1 cellular context compared by ENCODE assay signal in genomic region chr9:72129271-72130156, GRCh38.
TF ChIP-seq lines count a peak whose summit lies in the region.

No MANE protein-coding gene starts in this region.

TF ChIP-seq in HepG2, 621 proteins besides CTCF, POLR2A, EP300 and RAD21 (continued from another document and continues in another):
- TF ChIP-seq ZNF281 (CRISPR knock-in tag; IDR thresholded peaks at IDR 0.05; ENCODE audit: borderline replicate concordance) (no peak), HNRNPL (IDR thresholded peaks at IDR 0.05; ENCODE audit: low read depth, low read length) (no peak), ZNF263 (CRISPR knock-in tag; IDR thresholded peaks at IDR 0.05) (no peak), ZGPAT (CRISPR knock-in tag; IDR thresholded peaks at IDR 0.05) (peak; percentile 67), ZNF331 (CRISPR knock-in tag; IDR thresholded peaks at IDR 0.05) (peak; percentile 42; the same call in 1 of the 2 replicates), ZNF124 (CRISPR knock-in tag; IDR thresholded peaks at IDR 0.05) (no peak), NAIF1 (CRISPR knock-in tag; IDR thresholded peaks at IDR 0.05; ENCODE audit: borderline replicate concordance) (0 out of 2 replicates have a peak, but pooled peaks have one; percentile 19), FOXK1 (CRISPR knock-in tag; IDR thresholded peaks at IDR 0.05; ENCODE audit: borderline replicate concordance, low read depth) (peak; percentile 74; the same call in 1 of the 2 replicates), HNRNPUL1 (IDR thresholded peaks at IDR 0.05; ENCODE audit: low read depth, low read length) (peak; percentile 64; the same call in 1 of the 2 replicates), ZFAT (CRISPR knock-in tag; conservative IDR thresholded peaks at IDR 0.05) (no peak), GFI1 (CRISPR knock-in tag; IDR thresholded peaks at IDR 0.05; ENCODE audit: borderline replicate concordance) (peak; percentile 64; the same call in 1 of the 2 replicates), ATF2 (CRISPR knock-in tag; IDR thresholded peaks at IDR 0.05) (peak; percentile 65; the same call in 1 of the 2 replicates), ZBTB10 (CRISPR knock-in tag; IDR thresholded peaks at IDR 0.05; ENCODE audit: borderline replicate concordance) (no peak), HDAC2 (CRISPR knock-in tag; IDR thresholded peaks at IDR 0.05) (peak; percentile 82), ELF3 (CRISPR knock-in tag; IDR thresholded peaks at IDR 0.05) (peak; percentile 80), ZFP82 (CRISPR knock-in tag; IDR thresholded peaks at IDR 0.05; ENCODE audit: borderline replicate concordance) (peak; percentile 25; the same call in 1 of the 2 replicates), ZNF614 (CRISPR knock-in tag; IDR thresholded peaks at IDR 0.05; ENCODE audit: borderline replicate concordance) (peak; percentile 27; the same call in 1 of the 2 replicates), MEIS2 (CRISPR knock-in tag; IDR thresholded peaks at IDR 0.05) (peak; percentile 81), ZNF563 (CRISPR knock-in tag; IDR thresholded peaks at IDR 0.05) (no peak), ZNF878 (CRISPR knock-in tag; IDR thresholded peaks at IDR 0.05) (peak; percentile 83; the same call in 1 of the 2 replicates), SOX5 (CRISPR knock-in tag; IDR thresholded peaks at IDR 0.05; ENCODE audit: borderline replicate concordance) (peak; percentile 48; the same call in 1 of the 2 replicates), MIXL1 (CRISPR knock-in tag; IDR thresholded peaks at IDR 0.05) (0 out of 2 replicates have a peak, but pooled peaks have one; percentile 43), RXRA (CRISPR knock-in tag; IDR thresholded peaks at IDR 0.05) (peak; percentile 85; the same call in 1 of the 2 replicates), SMAD3 (CRISPR knock-in tag; IDR thresholded peaks at IDR 0.05) (0 out of 2 replicates have a peak, but pooled peaks have one; percentile 57), TBL1XR1 (IDR thresholded peaks at IDR 0.05; ENCODE audit: borderline replicate concordance, low read length, partially characterized antibody) (peak; percentile 4), ZMYM4 (CRISPR knock-in tag; IDR thresholded peaks at IDR 0.05) (peak; percentile 69; the same call in 1 of the 2 replicates), ATF7 (IDR thresholded peaks at IDR 0.05) (no peak), ATF7 (CRISPR knock-in tag; IDR thresholded peaks at IDR 0.05) (peak; percentile 59; the same call in 1 of the 2 replicates), TEAD3 (CRISPR knock-in tag; optimal IDR thresholded peaks at IDR 0.05; ENCODE audit: borderline replicate concordance) (peak; percentile 82), NR2C2 (CRISPR knock-in tag; IDR thresholded peaks at IDR 0.05; ENCODE audit: borderline replicate concordance) (peak; percentile 56; the same call in 1 of the 2 replicates), HOXD1 (CRISPR knock-in tag; IDR thresholded peaks at IDR 0.05) (peak; percentile 55; the same call in 1 of the 2 replicates), NR2F2 (IDR thresholded peaks at IDR 0.05; ENCODE audit: borderline replicate concordance, low read depth) (peak; percentile 42; the same call in 1 of the 2 replicates), ONECUT2 (CRISPR knock-in tag; IDR thresholded peaks at IDR 0.05) (0 out of 2 replicates have a peak, but pooled peaks have one; percentile 21), FOXA3 (CRISPR knock-in tag; IDR thresholded peaks at IDR 0.05) (peak; percentile 76), HHEX (CRISPR knock-in tag; IDR thresholded peaks at IDR 0.05) (peak; percentile 42; the same call in 1 of the 2 replicates), ZNF772 (CRISPR knock-in tag; IDR thresholded peaks at IDR 0.05) (peak; percentile 8; the same call in 1 of the 2 replicates), PHF21A (CRISPR knock-in tag; IDR thresholded peaks at IDR 0.05) (peak; percentile 70; the same call in 1 of the 2 replicates), FLYWCH1 (CRISPR knock-in tag; IDR thresholded peaks at IDR 0.05) (no peak)
- TF ChIP-seq, protein P1, sequence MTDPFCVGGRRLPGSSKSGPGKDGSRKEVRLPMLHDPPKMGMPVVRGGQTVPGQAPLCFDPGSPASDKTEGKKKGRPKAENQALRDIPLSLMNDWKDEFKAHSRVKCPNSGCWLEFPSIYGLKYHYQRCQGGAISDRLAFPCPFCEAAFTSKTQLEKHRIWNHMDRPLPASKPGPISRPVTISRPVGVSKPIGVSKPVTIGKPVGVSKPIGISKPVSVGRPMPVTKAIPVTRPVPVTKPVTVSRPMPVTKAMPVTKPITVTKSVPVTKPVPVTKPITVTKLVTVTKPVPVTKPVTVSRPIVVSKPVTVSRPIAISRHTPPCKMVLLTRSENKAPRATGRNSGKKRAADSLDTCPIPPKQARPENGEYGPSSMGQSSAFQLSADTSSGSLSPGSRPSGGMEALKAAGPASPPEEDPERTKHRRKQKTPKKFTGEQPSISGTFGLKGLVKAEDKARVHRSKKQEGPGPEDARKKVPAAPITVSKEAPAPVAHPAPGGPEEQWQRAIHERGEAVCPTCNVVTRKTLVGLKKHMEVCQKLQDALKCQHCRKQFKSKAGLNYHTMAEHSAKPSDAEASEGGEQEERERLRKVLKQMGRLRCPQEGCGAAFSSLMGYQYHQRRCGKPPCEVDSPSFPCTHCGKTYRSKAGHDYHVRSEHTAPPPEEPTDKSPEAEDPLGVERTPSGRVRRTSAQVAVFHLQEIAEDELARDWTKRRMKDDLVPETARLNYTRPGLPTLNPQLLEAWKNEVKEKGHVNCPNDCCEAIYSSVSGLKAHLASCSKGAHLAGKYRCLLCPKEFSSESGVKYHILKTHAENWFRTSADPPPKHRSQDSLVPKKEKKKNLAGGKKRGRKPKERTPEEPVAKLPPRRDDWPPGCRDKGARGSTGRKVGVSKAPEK (CRISPR knock-in tag; IDR thresholded peaks at IDR 0.05; ENCODE audit: borderline replicate concordance) = 0 out of 2 replicates have a peak, but pooled peaks have one; percentile 10
- TF ChIP-seq, protein P2, sequence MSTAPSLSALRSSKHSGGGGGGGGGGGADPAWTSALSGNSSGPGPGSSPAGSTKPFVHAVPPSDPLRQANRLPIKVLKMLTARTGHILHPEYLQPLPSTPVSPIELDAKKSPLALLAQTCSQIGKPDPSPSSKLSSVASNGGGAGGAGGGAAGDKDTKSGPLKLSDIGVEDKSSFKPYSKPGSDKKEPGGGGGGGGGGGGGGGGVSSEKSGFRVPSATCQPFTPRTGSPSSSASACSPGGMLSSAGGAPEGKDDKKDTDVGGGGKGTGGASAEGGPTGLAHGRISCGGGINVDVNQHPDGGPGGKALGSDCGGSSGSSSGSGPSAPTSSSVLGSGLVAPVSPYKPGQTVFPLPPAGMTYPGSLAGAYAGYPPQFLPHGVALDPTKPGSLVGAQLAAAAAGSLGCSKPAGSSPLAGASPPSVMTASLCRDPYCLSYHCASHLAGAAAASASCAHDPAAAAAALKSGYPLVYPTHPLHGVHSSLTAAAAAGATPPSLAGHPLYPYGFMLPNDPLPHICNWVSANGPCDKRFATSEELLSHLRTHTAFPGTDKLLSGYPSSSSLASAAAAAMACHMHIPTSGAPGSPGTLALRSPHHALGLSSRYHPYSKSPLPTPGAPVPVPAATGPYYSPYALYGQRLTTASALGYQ (CRISPR knock-in tag; IDR thresholded peaks at IDR 0.05) = no peak
- TF ChIP-seq, protein P3, sequence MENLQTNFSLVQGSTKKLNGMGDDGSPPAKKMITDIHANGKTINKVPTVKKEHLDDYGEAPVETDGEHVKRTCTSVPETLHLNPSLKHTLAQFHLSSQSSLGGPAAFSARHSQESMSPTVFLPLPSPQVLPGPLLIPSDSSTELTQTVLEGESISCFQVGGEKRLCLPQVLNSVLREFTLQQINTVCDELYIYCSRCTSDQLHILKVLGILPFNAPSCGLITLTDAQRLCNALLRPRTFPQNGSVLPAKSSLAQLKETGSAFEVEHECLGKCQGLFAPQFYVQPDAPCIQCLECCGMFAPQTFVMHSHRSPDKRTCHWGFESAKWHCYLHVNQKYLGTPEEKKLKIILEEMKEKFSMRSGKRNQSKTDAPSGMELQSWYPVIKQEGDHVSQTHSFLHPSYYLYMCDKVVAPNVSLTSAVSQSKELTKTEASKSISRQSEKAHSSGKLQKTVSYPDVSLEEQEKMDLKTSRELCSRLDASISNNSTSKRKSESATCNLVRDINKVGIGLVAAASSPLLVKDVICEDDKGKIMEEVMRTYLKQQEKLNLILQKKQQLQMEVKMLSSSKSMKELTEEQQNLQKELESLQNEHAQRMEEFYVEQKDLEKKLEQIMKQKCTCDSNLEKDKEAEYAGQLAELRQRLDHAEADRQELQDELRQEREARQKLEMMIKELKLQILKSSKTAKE (CRISPR knock-in tag; IDR thresholded peaks at IDR 0.05; ENCODE audit: borderline replicate concordance) = peak; percentile 11; the same call in 1 of the 2 replicates
- TF ChIP-seq, protein P4, sequence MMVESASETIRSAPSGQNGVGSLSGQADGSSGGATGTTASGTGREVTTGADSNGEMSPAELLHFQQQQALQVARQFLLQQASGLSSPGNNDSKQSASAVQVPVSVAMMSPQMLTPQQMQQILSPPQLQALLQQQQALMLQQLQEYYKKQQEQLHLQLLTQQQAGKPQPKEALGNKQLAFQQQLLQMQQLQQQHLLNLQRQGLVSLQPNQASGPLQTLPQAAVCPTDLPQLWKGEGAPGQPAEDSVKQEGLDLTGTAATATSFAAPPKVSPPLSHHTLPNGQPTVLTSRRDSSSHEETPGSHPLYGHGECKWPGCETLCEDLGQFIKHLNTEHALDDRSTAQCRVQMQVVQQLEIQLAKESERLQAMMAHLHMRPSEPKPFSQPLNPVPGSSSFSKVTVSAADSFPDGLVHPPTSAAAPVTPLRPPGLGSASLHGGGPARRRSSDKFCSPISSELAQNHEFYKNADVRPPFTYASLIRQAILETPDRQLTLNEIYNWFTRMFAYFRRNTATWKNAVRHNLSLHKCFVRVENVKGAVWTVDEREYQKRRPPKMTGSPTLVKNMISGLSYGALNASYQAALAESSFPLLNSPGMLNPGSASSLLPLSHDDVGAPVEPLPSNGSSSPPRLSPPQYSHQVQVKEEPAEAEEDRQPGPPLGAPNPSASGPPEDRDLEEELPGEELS (CRISPR knock-in tag; IDR thresholded peaks at IDR 0.05) = peak; percentile 92
